ENCODE assay signal across 8 cellular contexts in the genomic region with DNA sequence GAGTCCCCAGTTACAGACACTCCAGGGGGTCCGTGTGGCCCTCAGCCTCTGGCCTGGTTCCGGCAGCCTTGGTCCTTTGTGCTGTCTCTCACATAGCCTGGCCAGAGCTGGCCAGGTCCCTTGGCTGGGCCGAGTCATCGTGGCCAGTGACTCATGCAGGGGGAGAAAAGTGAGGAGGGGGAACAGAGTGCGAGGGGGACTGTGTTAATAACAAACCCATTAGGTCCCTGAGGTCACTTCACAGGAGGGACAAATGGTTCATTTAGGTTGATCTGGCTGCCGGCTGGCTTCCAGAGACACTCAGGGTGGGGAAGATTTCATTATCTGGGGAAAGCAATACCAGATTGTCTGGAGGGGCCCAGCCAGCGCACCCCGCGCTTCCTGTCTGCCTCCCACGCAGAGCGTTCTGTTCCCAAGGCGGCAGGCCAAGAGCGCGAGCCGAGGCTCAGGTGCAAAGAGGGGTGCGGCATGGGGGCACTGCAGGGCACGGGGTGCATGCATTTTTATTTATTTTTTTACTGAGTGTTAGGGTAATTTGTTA.
A peak's percentile ranks its signal among the peaks of the same experiment; 100 is the strongest.
DNase-seq lines count a peak whose midpoint lies in the region; ATAC-seq and TF ChIP-seq lines count a peak whose summit lies in the region.

No MANE protein-coding gene starts in this region.

- no peaks in the 10 kb centered on the region for H3K9me2 ChIP-seq in GM23248 (ENCODE audit: insufficient read depth)

- H3K9ac ChIP-seq in GM23248, result peak overlapping the region; percentile 71

- H3K4me1 Mint-ChIP-seq in activated T-cell treated with anti-CD3 and anti-CD28 coated beads, Interleukin-2, amount 50 U/mL, for 72 hours (ENCODE audit: low read depth), result peaks cover 59% of the 10 kb centered on the region

- WGBS in GM23248 (ENCODE audit: low coverage in 1 of 2, low lambda C conversion rate in 2 of 2, missing lambda C conversion rate in 2 of 2), 2 experiments, result 5 to 7% methylated on average over 17 of the region's 17 CpGs
- 44 to 67% methylated on average over 17 of the region's 17 CpGs for WGBS in heart right ventricle, 2 donors

- H2AFZ ChIP-seq in GM23248, result no peak overlapping the region

- TF ChIP-seq CTCF in heart right ventricle (IDR thresholded peaks at IDR 0.05) (no peak), GM10266 (IDR thresholded peaks at IDR 0.05; ENCODE audit: control insufficient read depth, insufficient read depth, low read depth, missing control alignments) (no peak)

- H3K27ac Mint-ChIP-seq in activated T-cell treated with anti-CD3 and anti-CD28 coated beads, Interleukin-2, amount 50 U/mL, for 72 hours, result peak overlapping the region; percentile 54

- peaks cover 6% of the 10 kb centered on the region for H3K27me3 Mint-ChIP-seq in activated T-cell treated with anti-CD3 and anti-CD28 coated beads, Interleukin-2, amount 50 U/mL, for 72 hours (ENCODE audit: low read depth)

- H3K4me3 Mint-ChIP-seq in activated T-cell treated with anti-CD3 and anti-CD28 coated beads, Interleukin-2, amount 50 U/mL, for 72 hours, result peak overlapping the region; percentile 77 to 82

- H4K20me1 ChIP-seq in GM23248 (ENCODE audit: insufficient read depth), result no peaks in the 10 kb centered on the region

- no peaks in the 10 kb centered on the region for H3K36me3 Mint-ChIP-seq in activated T-cell treated with anti-CD3 and anti-CD28 coated beads, Interleukin-2, amount 50 U/mL, for 72 hours (ENCODE audit: insufficient read depth in 2 of 2)

- H3K9me3 Mint-ChIP-seq in activated T-cell treated with anti-CD3 and anti-CD28 coated beads, Interleukin-2, amount 50 U/mL, for 72 hours, result no peaks in the 10 kb centered on the region

- H3K27me3 ChIP-seq in GM23248 (replicated peaks; ENCODE audit: insufficient read depth), result no peaks in the 10 kb centered on the region
- no peaks in the 10 kb centered on the region for H3K27me3 ChIP-seq in heart right ventricle

- H3K36me3 ChIP-seq in GM23248 (ENCODE audit: low read depth), result no peaks in the 10 kb centered on the region
- no peaks in the 10 kb centered on the region for H3K36me3 ChIP-seq in heart right ventricle

- peak overlapping the region; percentile 69 for H3K4me2 ChIP-seq in GM23248 (ENCODE audit: unreplicated experiment)

- H3K4me1 ChIP-seq in GM23248 (ENCODE audit: insufficient read depth) (peaks cover 44% of the 10 kb centered on the region), heart right ventricle (peaks cover 20 to 53% (median 46%) of the 10 kb centered on the region in 9 donors)

- ATAC-seq in activated T-cell treated with anti-CD3 and anti-CD28 coated beads, Interleukin-2, amount 50 U/mL, for 72 hours (replicated peaks in 1 of 2), result peak; percentile 50 to 69
- peak; percentile 24 to 72 (median 57) for ATAC-seq in heart right ventricle

- peaks cover 60% of the 10 kb centered on the region for H3F3A ChIP-seq in GM23248 (ENCODE audit: insufficient read depth)

- H3K27ac ChIP-seq in GM23248, result peak overlapping the region; percentile 88
- peak overlapping the region in 9 of 10 donors; percentile 7 to 71 (median 54) for H3K27ac ChIP-seq in heart right ventricle

- peak overlapping the region; percentile 42 for H3K4me3 ChIP-seq in GM23248
- H3K4me3 ChIP-seq in heart right ventricle, result no peak overlapping the region

- intact Hi-C loops in heart right ventricle (cut with DNase I), result no loop called here

- H3K9me3 ChIP-seq in GM23248 (ENCODE audit: low read depth), result no peaks in the 10 kb centered on the region
- H3K9me3 ChIP-seq in heart right ventricle, result no peaks in the 10 kb centered on the region

- H3K79me2 ChIP-seq in GM23248 (ENCODE audit: insufficient read depth), result peaks cover 100% of the 10 kb centered on the region

- in situ Hi-C loops in GM23248 (cut with MboI), result no loop called here

- peak; percentile 74 for DNase-seq in GM23248
- peak; percentile 45 to 54 for DNase-seq in activated T-cell treated with anti-CD3 and anti-CD28 coated beads, Interleukin-2, amount 50 U/mL, for 72 hours
- DNase-seq in heart right ventricle, result peak in 1 of 2 donors; percentile 61
- peak; percentile 47 for DNase-seq in stimulated activated CD4-positive, alpha-beta T cell treated with anti-CD3 and anti-CD28 coated beads, Interleukin-4, amount 100 ng/mL, for 24 hours
- no peak for DNase-seq in GM10266 (ENCODE audit: extremely low spot score)
- DNase-seq in NK-92 (lab: John Stamatoyannopoulos, UW; ENCODE audit: unreplicated experiment), result no peak
- DNase-seq in AG08395 (ENCODE audit: low spot score), result no peak
- DNase-seq in AG20443 (ENCODE audit: low spot score), result no peak

Comparison
In these comparisons a context has a peak if more than half of its experiments do, and no peak if none do; other contexts are left out.
1. DNase-seq: peak in GM23248 (single experiment), activated T-cell treated with anti-CD3 and anti-CD28 coated beads, Interleukin-2, amount 50 U/mL, for 72 hours (2 of 2) and stimulated activated CD4-positive, alpha-beta T cell treated with anti-CD3 and anti-CD28 coated beads, Interleukin-4, amount 100 ng/mL, for 24 hours (single experiment); none in GM10266 (single experiment), NK-92 (single experiment), AG08395 (single experiment) and AG20443 (single experiment).